Comparison of ENCODE assay signal across 13 cellular contexts in the genomic region with DNA sequence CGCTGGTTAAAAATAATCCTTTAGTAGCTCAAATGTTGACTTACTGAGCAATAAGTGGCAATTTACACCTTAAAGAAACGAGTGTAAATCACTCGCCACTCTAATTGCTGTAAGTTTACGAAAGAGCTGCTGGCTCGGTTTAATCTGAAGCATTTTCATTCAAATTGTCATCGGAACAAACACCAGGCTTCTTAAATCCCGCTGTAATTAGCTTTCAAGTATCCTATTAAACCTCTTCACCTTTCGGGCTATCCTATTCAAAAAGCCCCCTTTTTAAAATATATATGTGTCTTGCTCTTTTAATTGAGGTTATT. TPM values are rescaled to one million over a fixed set of nuclear protein-coding genes. Genes with fewer than 3 reads are reported as not detected.
A peak's percentile ranks its signal among the peaks of the same experiment; 100 is the strongest.
DNase-seq lines count a peak whose midpoint lies in the region; TF ChIP-seq lines count a peak whose summit lies in the region.
"Had no signal": no experiment of that assay in that cellular context is flagged by ENCODE, and none has a peak within 500 bp of the region (broad histone marks: within the 10 kb centered on the region; RNA-seq: fewer than 3 reads in every experiment).

No MANE protein-coding gene starts in this region.

- H3K9me3 ChIP-seq in ES-I3 (ENCODE audit: control insufficient read depth, insufficient read depth, low read length) (no peaks in the 10 kb centered on the region), neural progenitor cell (ENCODE audit: low read depth) (no peaks in the 10 kb centered on the region)
- H3K9me3 ChIP-seq: tibial nerve had no signal

- H3K9ac ChIP-seq in ES-I3 (ENCODE audit: low read depth, low read length) (peak overlapping the region; percentile 61; the same call in 1 of the 2 replicates), neural progenitor cell (no peak overlapping the region)

- H3K4me3 Mint-ChIP-seq in neural progenitor cell: peak overlapping the region; percentile 84
- no peak overlapping the region for H3K4me3 Mint-ChIP-seq in activated T-helper 1 cell treated with anti-CD3 and anti-CD28 coated beads, Interleukin-12 subunit alpha, Interleukin-12 subunit beta, Interleukin-2, Interleukin-4 antibody, amounts not matched to agents 30 ng/mL and 10 ng/mL and 1 ng/mL, durations not matched to agents 14 hours and 24 hours and 36 hours

- H3K79me2 ChIP-seq in neural progenitor cell (ENCODE audit: low read depth): no peaks in the 10 kb centered on the region

- H3K9me3 Mint-ChIP-seq in neural progenitor cell: no peaks in the 10 kb centered on the region
- no peaks in the 10 kb centered on the region for H3K9me3 Mint-ChIP-seq in activated T-helper 1 cell treated with anti-CD3 and anti-CD28 coated beads, Interleukin-12 subunit alpha, Interleukin-12 subunit beta, Interleukin-2, Interleukin-4 antibody, amounts not matched to agents 30 ng/mL and 10 ng/mL and 1 ng/mL, durations not matched to agents 14 hours and 24 hours and 36 hours

- H3K4me3 ChIP-seq in dorsolateral prefrontal cortex (peak overlapping the region in 31 of 59 donors; percentile 0 to 59 (median 32)), neural progenitor cell (peak overlapping the region; percentile 54)

- H3K4me1 Mint-ChIP-seq in neural progenitor cell: peaks cover 55% of the 10 kb centered on the region
- peaks cover 15% of the 10 kb centered on the region for H3K4me1 Mint-ChIP-seq in activated T-helper 1 cell treated with anti-CD3 and anti-CD28 coated beads, Interleukin-12 subunit alpha, Interleukin-12 subunit beta, Interleukin-2, Interleukin-4 antibody, amounts not matched to agents 30 ng/mL and 10 ng/mL and 1 ng/mL, durations not matched to agents 14 hours and 24 hours and 36 hours (ENCODE audit: low read depth)

- peaks cover 39% of the 10 kb centered on the region for H3F3A ChIP-seq in neural progenitor cell (ENCODE audit: low read depth)

- no peak overlapping the region for H3K27ac Mint-ChIP-seq in neural progenitor cell
- H3K27ac Mint-ChIP-seq in activated T-helper 1 cell treated with anti-CD3 and anti-CD28 coated beads, Interleukin-12 subunit alpha, Interleukin-12 subunit beta, Interleukin-2, Interleukin-4 antibody, amounts not matched to agents 30 ng/mL and 10 ng/mL and 1 ng/mL, durations not matched to agents 14 hours and 24 hours and 36 hours: no peak overlapping the region

- H4K20me1 ChIP-seq in neural progenitor cell (ENCODE audit: low read depth): peaks cover 56% of the 10 kb centered on the region

- intact Hi-C loops in dorsolateral prefrontal cortex (cut with DNase I): no loop called here
- intact Hi-C loops in activated T-helper 1 cell treated with anti-CD3 and anti-CD28 coated beads, Interleukin-12 subunit alpha, Interleukin-12 subunit beta, Interleukin-2, Interleukin-4 antibody, amounts not matched to agents 30 ng/mL and 10 ng/mL and 1 ng/mL, durations not matched to agents 14 hours and 24 hours and 36 hours (cut with micrococcal nuclease): loop anchor here (10.0 kb wide), 2 partner anchors 361 to 479 kb away; a partner anchor contains a TSS

- peaks cover 4% of the 10 kb centered on the region for H3K4me1 ChIP-seq in ES-I3 (ENCODE audit: insufficient read depth, low read length)
- H3K4me1 ChIP-seq in neural progenitor cell: peaks cover 45% of the 10 kb centered on the region

- DNase-seq in NCI-H1436 (lab: John Stamatoyannopoulos, UW) (peak; percentile 49), dorsolateral prefrontal cortex (no peak), neural progenitor cell (ENCODE audit: low spot score) (peak; percentile 50), NCI-H2196 treated with DMSO at 0.1 percent for 48 hours (lab: John Stamatoyannopoulos, UW; ENCODE audit: unreplicated experiment) (no peak), epidermal melanocyte (ENCODE audit: insufficient read length, low spot score) (no peak), NCI-H774 (lab: John Stamatoyannopoulos, UW) (no peak)
- no peak for DNase-seq in activated T-helper 1 cell treated with anti-CD3 and anti-CD28 coated beads, Interleukin-12 subunit alpha, Interleukin-12 subunit beta, Interleukin-2, Interleukin-4 antibody, amounts not matched to agents 30 ng/mL and 10 ng/mL and 1 ng/mL, durations not matched to agents 14 hours and 24 hours and 36 hours (ENCODE audit: low spot score)
- DNase-seq: amniotic stem cell, hippocampal formation, NCI-H2107, small intestine had no signal

- TF ChIP-seq CTCF in dorsolateral prefrontal cortex (IDR thresholded peaks at IDR 0.05 in 54 of 56, conservative IDR thresholded peaks at IDR 0.05 in 2 of 56; ENCODE audit: low read depth in 1 of 56, partially characterized antibody in 56 of 56) (no peak), neural progenitor cell (IDR thresholded peaks at IDR 0.05) (no peak)

- no peak overlapping the region for H3K27ac ChIP-seq in dorsolateral prefrontal cortex
- no peak overlapping the region for H3K27ac ChIP-seq in neural progenitor cell
- H3K27ac ChIP-seq: tibial nerve had no signal

- peak overlapping the region; percentile 81 for H3K4me2 ChIP-seq in neural progenitor cell

- H3K27me3 ChIP-seq in dorsolateral prefrontal cortex (peaks cover 28 to 100% (median 88%) of the 10 kb centered on the region in 45 donors), neural progenitor cell (peaks cover 100% of the 10 kb centered on the region)

- no peaks in the 10 kb centered on the region for H3K36me3 ChIP-seq in ES-I3 (ENCODE audit: insufficient read depth, low read length)
- no peaks in the 10 kb centered on the region for H3K36me3 ChIP-seq in neural progenitor cell
- H3K36me3 ChIP-seq: tibial nerve had no signal

- no peak overlapping the region for H2AFZ ChIP-seq in neural progenitor cell (replicated peaks)

- peaks cover 82% of the 10 kb centered on the region for H3K27me3 Mint-ChIP-seq in neural progenitor cell (ENCODE audit: insufficient read depth, low read depth)
- peaks cover 84% of the 10 kb centered on the region for H3K27me3 Mint-ChIP-seq in activated T-helper 1 cell treated with anti-CD3 and anti-CD28 coated beads, Interleukin-12 subunit alpha, Interleukin-12 subunit beta, Interleukin-2, Interleukin-4 antibody, amounts not matched to agents 30 ng/mL and 10 ng/mL and 1 ng/mL, durations not matched to agents 14 hours and 24 hours and 36 hours (ENCODE audit: insufficient read depth)

- no peaks in the 10 kb centered on the region for H3K36me3 Mint-ChIP-seq in neural progenitor cell
- no peaks in the 10 kb centered on the region for H3K36me3 Mint-ChIP-seq in activated T-helper 1 cell treated with anti-CD3 and anti-CD28 coated beads, Interleukin-12 subunit alpha, Interleukin-12 subunit beta, Interleukin-2, Interleukin-4 antibody, amounts not matched to agents 30 ng/mL and 10 ng/mL and 1 ng/mL, durations not matched to agents 14 hours and 24 hours and 36 hours (ENCODE audit: low read depth)

RNA-seq across cellular contexts. Expression of a gene that starts 1.6 kb away (rescaled TPM):
- total RNA-seq in dorsolateral prefrontal cortex (under 1 TPM in 1 of 120 experiments, not detected in 119; 0.29 TPM), neural progenitor cell (ENCODE audit: low replicate concordance) (0.06 TPM in 1 of 2 replicates, not detected in the other)
- not detected in 2 replicates for total RNA-seq in activated T-helper 1 cell treated with anti-CD3 and anti-CD28 coated beads, Interleukin-12 subunit alpha, Interleukin-12 subunit beta, Interleukin-2, Interleukin-4 antibody, amounts not matched to agents 30 ng/mL and 10 ng/mL and 1 ng/mL, durations not matched to agents 14 hours and 24 hours and 36 hours
- total RNA-seq: tibial nerve had no signal

Comparison
In these comparisons a context has a peak if more than half of its experiments do, and no peak if none do; other contexts are left out.
1. DNase-seq: peak in NCI-H1436 (single experiment) and neural progenitor cell (single experiment); none in dorsolateral prefrontal cortex (0 of 10), activated T-helper 1 cell treated with anti-CD3 and anti-CD28 coated beads, Interleukin-12 subunit alpha, Interleukin-12 subunit beta, Interleukin-2, Interleukin-4 antibody, amounts not matched to agents 30 ng/mL and 10 ng/mL and 1 ng/mL, durations not matched to agents 14 hours and 24 hours and 36 hours (single experiment), NCI-H2196 treated with DMSO at 0.1 percent for 48 hours (single experiment), epidermal melanocyte (single experiment) and NCI-H774 (single experiment).